In the genomic region with DNA sequence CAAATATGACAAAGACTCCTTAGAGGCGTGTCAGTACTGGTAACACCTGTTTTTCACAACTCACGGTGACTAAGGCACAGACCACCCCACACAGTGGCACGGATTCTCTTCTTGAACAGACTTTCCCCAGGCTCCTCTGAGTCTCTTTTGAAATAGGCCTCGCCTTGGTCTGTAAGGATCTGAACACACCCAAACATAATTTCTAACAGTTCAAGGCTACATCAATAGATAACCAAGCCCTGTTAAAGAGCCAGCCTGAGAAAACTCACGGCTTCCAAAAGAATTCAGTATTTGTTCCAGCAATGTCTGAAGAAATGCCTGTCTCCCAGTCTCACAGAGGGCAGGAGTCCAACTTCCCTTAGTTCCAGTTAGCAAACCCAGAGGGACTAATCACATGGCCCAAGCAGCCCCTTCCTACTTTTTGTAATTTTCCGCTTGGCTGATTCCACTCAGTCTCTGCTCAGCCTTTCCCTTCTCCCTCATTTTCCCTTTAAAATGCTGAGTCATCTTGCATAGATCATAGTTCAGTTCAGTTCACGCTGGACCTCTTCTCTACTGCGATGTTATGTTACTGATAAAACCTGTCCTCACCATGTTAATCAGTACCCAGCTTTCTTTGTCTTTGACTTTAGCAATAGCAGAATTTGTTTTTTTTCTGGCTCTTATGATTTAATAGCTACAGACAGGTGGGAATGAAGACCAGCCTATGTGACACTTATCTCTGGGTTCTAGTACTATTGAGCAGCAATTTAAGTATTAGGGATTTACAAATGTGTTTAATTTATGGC, we compare ENCODE assay signal across 1 cellular context.
TF ChIP-seq lines count a peak whose summit lies in the region.

No MANE protein-coding gene starts in this region.

TF ChIP-seq in K562, 482 proteins besides CTCF, POLR2A, EP300 and RAD21 (continued from another document and continues in another):
- TF ChIP-seq, protein P1, sequence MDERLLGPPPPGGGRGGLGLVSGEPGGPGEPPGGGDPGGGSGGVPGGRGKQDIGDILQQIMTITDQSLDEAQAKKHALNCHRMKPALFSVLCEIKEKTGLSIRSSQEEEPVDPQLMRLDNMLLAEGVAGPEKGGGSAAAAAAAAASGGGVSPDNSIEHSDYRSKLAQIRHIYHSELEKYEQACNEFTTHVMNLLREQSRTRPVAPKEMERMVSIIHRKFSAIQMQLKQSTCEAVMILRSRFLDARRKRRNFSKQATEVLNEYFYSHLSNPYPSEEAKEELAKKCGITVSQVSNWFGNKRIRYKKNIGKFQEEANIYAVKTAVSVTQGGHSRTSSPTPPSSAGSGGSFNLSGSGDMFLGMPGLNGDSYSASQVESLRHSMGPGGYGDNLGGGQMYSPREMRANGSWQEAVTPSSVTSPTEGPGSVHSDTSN (CRISPR knock-in tag; IDR thresholded peaks at IDR 0.05; ENCODE audit: low read depth) = no peak
- TF ChIP-seq, protein P1 (tag; conservative IDR thresholded peaks at IDR 0.05; ENCODE audit: low read depth) = peak; percentile 99
- TF ChIP-seq TOE1 (IDR thresholded peaks at IDR 0.05; ENCODE audit: borderline replicate concordance) (0 out of 2 replicates have a peak, but pooled peaks have one; percentile 59), TOE1 (CRISPR knock-in tag; IDR thresholded peaks at IDR 0.05; ENCODE audit: borderline replicate concordance, low read depth) (no peak), HNRNPK (IDR thresholded peaks at IDR 0.05; ENCODE audit: low read depth, low read length, poor library complexity, severe bottlenecking) (no peak), SNIP1 (IDR thresholded peaks at IDR 0.05; ENCODE audit: low read depth) (no peak), ZNF778 (CRISPR knock-in tag; IDR thresholded peaks at IDR 0.05) (no peak), ZNF124 (CRISPR knock-in tag; IDR thresholded peaks at IDR 0.05) (no peak), RAD51 (IDR thresholded peaks at IDR 0.05; ENCODE audit: borderline replicate concordance, low read depth) (peak; percentile 48), MED1 (CRISPR knock-in tag; IDR thresholded peaks at IDR 0.05; ENCODE audit: borderline replicate concordance) (no peak), MXI1 (IDR thresholded peaks at IDR 0.05; ENCODE audit: low read depth, low read length) (no peak), TEAD2 (tag; IDR thresholded peaks at IDR 0.05) (no peak), PML (IDR thresholded peaks at IDR 0.05; ENCODE audit: low read length) (no peak), PPARD (CRISPR knock-in tag; IDR thresholded peaks at IDR 0.05) (no peak), ILK (tag; IDR thresholded peaks at IDR 0.05; ENCODE audit: borderline replicate concordance, low read depth) (0 out of 2 replicates have a peak, but pooled peaks have one; percentile 2), NFIX (CRISPR knock-in tag; IDR thresholded peaks at IDR 0.05; ENCODE audit: low read depth) (no peak), ATF7 (IDR thresholded peaks at IDR 0.05) (peak; percentile 90), SREBF1 (IDR thresholded peaks at IDR 0.05; ENCODE audit: borderline replicate concordance, low read depth, low read length) (no peak), STAT5B (CRISPR knock-in tag; IDR thresholded peaks at IDR 0.05) (no peak), CEBPG (CRISPR knock-in tag; IDR thresholded peaks at IDR 0.05) (no peak), CEBPG (tag; conservative IDR thresholded peaks at IDR 0.05 in 1 of 2, IDR thresholded peaks at IDR 0.05 in 1 of 2) (peak in 1 of 2 experiments; percentile 44; a peak in 2 of 4 replicates), EGR1 (conservative IDR thresholded peaks at IDR 0.05) (no peak), RBM17 (IDR thresholded peaks at IDR 0.05; ENCODE audit: borderline replicate concordance, low read depth, low read length) (no peak), JUND (IDR thresholded peaks at IDR 0.05; ENCODE audit: borderline replicate concordance, low read depth, low read length) (peak; percentile 93), JUND (tag; IDR thresholded peaks at IDR 0.05; ENCODE audit: borderline replicate concordance, low read depth, low read length) (peak; percentile 92; the same call in 2 of the 3 replicates), BRF1 (IDR thresholded peaks at IDR 0.05; ENCODE audit: borderline replicate concordance, extremely low read depth, insufficient read length) (no peak), TCFL5 (CRISPR knock-in tag; conservative IDR thresholded peaks at IDR 0.05) (no peak), KLF1 (tag; IDR thresholded peaks at IDR 0.05) (0 out of 2 replicates have a peak, but pooled peaks have one; percentile 21), ADNP (tag; IDR thresholded peaks at IDR 0.05) (peak; percentile 74; the same call in 1 of the 2 replicates), DIDO1 (tag; IDR thresholded peaks at IDR 0.05; ENCODE audit: low read depth) (no peak), MEIS2 (IDR thresholded peaks at IDR 0.05; ENCODE audit: partially characterized antibody) (peak; percentile 96), FUS (optimal IDR thresholded peaks at IDR 0.05; ENCODE audit: low read depth, low read length) (no peak), GABPB1 (CRISPR knock-in tag; IDR thresholded peaks at IDR 0.05) (no peak), ZNF41 (CRISPR knock-in tag; conservative IDR thresholded peaks at IDR 0.05) (no peak), ZNF764 (CRISPR knock-in tag; IDR thresholded peaks at IDR 0.05; ENCODE audit: low read depth) (no peak), ZNF583 (CRISPR knock-in tag; IDR thresholded peaks at IDR 0.05) (no peak), TEAD4 (IDR thresholded peaks at IDR 0.05; ENCODE audit: low read length) (peak; percentile 73), TEAD4 (CRISPR knock-in tag; IDR thresholded peaks at IDR 0.05; ENCODE audit: borderline replicate concordance) (no peak), ZNF134 (CRISPR knock-in tag; conservative IDR thresholded peaks at IDR 0.05) (no peak), TAF1 (IDR thresholded peaks at IDR 0.05; ENCODE audit: control insufficient read depth, extremely low read depth, insufficient read depth, low read length, severe bottlenecking) (peak; percentile 51), NR2C1 (IDR thresholded peaks at IDR 0.05) (no peak; the same call in 1 of the 2 replicates), NR2C1 (tag; IDR thresholded peaks at IDR 0.05) (peak; percentile 47), DDX20 (tag; IDR thresholded peaks at IDR 0.05; ENCODE audit: low read depth) (no peak), ZNF165 (CRISPR knock-in tag; IDR thresholded peaks at IDR 0.05; ENCODE audit: borderline replicate concordance) (no peak), ZNF311 (CRISPR knock-in tag; IDR thresholded peaks at IDR 0.05) (no peak), ZNF668 (CRISPR knock-in tag; IDR thresholded peaks at IDR 0.05) (no peak), RUNX1 (IDR thresholded peaks at IDR 0.05; ENCODE audit: low read depth) (no peak), SNAPC5 (CRISPR knock-in tag; IDR thresholded peaks at IDR 0.05) (no peak), CREM (IDR thresholded peaks at IDR 0.05; ENCODE audit: low read depth) (peak; percentile 58), NCOA4 (IDR thresholded peaks at IDR 0.05; ENCODE audit: partially characterized antibody) (no peak), KAT7 (CRISPR knock-in tag; IDR thresholded peaks at IDR 0.05; ENCODE audit: borderline replicate concordance) (peak; percentile 44; the same call in 1 of the 2 replicates)
- TF ChIP-seq, protein P2, sequence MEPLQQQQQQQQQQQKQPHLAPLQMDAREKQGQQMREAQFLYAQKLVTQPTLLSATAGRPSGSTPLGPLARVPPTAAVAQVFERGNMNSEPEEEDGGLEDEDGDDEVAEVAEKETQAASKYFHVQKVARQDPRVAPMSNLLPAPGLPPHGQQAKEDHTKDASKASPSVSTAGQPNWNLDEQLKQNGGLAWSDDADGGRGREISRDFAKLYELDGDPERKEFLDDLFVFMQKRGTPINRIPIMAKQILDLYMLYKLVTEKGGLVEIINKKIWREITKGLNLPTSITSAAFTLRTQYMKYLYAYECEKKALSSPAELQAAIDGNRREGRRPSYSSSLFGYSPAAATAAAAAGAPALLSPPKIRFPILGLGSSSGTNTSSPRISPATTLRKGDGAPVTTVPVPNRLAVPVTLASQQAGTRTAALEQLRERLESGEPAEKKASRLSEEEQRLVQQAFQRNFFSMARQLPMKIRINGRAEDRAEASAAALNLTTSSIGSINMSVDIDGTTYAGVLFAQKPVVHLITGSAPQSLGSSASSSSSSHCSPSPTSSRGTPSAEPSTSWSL (CRISPR knock-in tag; IDR thresholded peaks at IDR 0.05; ENCODE audit: borderline replicate concordance) = no peak
- TF ChIP-seq, protein P3, sequence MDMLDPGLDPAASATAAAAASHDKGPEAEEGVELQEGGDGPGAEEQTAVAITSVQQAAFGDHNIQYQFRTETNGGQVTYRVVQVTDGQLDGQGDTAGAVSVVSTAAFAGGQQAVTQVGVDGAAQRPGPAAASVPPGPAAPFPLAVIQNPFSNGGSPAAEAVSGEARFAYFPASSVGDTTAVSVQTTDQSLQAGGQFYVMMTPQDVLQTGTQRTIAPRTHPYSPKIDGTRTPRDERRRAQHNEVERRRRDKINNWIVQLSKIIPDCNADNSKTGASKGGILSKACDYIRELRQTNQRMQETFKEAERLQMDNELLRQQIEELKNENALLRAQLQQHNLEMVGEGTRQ (CRISPR knock-in tag; IDR thresholded peaks at IDR 0.05) = no peak
- TF ChIP-seq, protein P4, sequence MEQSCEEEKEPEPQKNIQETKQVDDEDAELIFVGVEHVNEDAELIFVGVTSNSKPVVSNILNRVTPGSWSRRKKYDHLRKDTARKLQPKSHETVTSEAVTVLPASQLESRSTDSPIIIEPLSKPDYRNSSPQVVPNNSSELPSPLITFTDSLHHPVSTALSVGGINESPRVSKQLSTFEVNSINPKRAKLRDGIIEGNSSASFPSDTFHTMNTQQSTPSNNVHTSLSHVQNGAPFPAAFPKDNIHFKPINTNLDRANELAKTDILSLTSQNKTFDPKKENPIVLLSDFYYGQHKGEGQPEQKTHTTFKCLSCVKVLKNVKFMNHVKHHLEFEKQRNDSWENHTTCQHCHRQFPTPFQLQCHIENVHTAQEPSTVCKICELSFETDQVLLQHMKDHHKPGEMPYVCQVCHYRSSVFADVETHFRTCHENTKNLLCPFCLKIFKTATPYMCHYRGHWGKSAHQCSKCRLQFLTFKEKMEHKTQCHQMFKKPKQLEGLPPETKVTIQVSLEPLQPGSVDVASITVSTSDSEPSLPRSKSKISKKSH (CRISPR knock-in tag; IDR thresholded peaks at IDR 0.05) = no peak
- TF ChIP-seq, protein P5, sequence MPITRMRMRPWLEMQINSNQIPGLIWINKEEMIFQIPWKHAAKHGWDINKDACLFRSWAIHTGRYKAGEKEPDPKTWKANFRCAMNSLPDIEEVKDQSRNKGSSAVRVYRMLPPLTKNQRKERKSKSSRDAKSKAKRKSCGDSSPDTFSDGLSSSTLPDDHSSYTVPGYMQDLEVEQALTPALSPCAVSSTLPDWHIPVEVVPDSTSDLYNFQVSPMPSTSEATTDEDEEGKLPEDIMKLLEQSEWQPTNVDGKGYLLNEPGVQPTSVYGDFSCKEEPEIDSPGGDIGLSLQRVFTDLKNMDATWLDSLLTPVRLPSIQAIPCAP (CRISPR knock-in tag; IDR thresholded peaks at IDR 0.05; ENCODE audit: borderline replicate concordance) = no peak
- TF ChIP-seq, protein P6, sequence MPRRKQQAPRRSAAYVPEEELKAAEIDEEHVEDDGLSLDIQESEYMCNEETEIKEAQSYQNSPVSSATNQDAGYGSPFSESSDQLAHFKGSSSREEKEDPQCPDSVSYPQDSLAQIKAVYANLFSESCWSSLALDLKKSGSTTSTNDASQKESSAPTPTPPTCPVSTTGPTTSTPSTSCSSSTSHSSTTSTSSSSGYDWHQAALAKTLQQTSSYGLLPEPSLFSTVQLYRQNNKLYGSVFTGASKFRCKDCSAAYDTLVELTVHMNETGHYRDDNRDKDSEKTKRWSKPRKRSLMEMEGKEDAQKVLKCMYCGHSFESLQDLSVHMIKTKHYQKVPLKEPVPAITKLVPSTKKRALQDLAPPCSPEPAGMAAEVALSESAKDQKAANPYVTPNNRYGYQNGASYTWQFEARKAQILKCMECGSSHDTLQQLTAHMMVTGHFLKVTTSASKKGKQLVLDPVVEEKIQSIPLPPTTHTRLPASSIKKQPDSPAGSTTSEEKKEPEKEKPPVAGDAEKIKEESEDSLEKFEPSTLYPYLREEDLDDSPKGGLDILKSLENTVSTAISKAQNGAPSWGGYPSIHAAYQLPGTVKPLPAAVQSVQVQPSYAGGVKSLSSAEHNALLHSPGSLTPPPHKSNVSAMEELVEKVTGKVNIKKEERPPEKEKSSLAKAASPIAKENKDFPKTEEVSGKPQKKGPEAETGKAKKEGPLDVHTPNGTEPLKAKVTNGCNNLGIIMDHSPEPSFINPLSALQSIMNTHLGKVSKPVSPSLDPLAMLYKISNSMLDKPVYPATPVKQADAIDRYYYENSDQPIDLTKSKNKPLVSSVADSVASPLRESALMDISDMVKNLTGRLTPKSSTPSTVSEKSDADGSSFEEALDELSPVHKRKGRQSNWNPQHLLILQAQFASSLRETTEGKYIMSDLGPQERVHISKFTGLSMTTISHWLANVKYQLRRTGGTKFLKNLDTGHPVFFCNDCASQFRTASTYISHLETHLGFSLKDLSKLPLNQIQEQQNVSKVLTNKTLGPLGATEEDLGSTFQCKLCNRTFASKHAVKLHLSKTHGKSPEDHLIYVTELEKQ (CRISPR knock-in tag; IDR thresholded peaks at IDR 0.05) = no peak
- TF ChIP-seq, protein P7, sequence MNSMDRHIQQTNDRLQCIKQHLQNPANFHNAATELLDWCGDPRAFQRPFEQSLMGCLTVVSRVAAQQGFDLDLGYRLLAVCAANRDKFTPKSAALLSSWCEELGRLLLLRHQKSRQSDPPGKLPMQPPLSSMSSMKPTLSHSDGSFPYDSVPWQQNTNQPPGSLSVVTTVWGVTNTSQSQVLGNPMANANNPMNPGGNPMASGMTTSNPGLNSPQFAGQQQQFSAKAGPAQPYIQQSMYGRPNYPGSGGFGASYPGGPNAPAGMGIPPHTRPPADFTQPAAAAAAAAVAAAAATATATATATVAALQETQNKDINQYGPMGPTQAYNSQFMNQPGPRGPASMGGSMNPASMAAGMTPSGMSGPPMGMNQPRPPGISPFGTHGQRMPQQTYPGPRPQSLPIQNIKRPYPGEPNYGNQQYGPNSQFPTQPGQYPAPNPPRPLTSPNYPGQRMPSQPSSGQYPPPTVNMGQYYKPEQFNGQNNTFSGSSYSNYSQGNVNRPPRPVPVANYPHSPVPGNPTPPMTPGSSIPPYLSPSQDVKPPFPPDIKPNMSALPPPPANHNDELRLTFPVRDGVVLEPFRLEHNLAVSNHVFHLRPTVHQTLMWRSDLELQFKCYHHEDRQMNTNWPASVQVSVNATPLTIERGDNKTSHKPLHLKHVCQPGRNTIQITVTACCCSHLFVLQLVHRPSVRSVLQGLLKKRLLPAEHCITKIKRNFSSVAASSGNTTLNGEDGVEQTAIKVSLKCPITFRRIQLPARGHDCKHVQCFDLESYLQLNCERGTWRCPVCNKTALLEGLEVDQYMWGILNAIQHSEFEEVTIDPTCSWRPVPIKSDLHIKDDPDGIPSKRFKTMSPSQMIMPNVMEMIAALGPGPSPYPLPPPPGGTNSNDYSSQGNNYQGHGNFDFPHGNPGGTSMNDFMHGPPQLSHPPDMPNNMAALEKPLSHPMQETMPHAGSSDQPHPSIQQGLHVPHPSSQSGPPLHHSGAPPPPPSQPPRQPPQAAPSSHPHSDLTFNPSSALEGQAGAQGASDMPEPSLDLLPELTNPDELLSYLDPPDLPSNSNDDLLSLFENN (IDR thresholded peaks at IDR 0.05; ENCODE audit: low read depth in 2 of 2, low read length in 2 of 2) = no peak
